ENCODE assay signal across 9 cellular contexts in the genomic region with DNA sequence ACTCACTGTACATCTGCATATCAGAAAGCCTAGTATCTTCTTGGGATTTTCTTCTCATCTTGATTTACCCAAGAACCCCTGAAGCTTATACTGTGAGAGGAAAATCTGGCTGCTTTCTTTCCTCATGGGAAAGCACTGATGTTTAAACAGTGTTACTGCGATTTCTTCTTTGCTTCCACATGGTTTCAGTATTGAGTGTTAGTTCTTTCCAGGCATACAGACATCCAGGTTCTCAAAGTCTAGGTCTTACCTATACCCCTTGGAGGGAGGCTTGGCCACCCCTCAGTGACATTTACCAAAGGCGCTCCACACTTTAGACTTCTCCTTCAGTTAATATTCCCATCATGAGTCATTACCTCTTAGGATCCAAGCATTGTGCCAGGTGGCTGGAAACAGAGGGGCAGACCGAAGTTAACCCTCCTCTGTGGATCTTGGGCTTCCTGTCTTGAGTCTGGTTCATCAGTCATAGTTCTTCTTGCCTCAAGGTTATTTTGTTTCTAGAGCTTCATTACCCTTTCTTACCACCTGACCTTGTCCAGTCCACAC.
DNase-seq lines count a peak whose midpoint lies in the region; ATAC-seq and TF ChIP-seq lines count a peak whose summit lies in the region.
"Had no signal": no experiment of that assay in that cellular context is flagged by ENCODE, and none has a peak within 500 bp of the region (broad histone marks: within the 10 kb centered on the region; RNA-seq: fewer than 3 reads in every experiment).

No MANE protein-coding gene starts in this region.

- DNase-seq in COLO829 (ENCODE audit: low spot score) (peak; percentile 40), GM20000 (ENCODE audit: low spot score) (peak; percentile 5), SK-MEL-5 (ENCODE audit: low read depth, low spot score) (peak; percentile 51), iris pigment epithelial cell (ENCODE audit: low read depth) (peak; percentile 4), DMS79 treated with DMSO at 0.1 percent for 48 hours (lab: John Stamatoyannopoulos, UW) (no peak)
- no peak for DNase-seq in effector CD8-positive, alpha-beta T cell (lab: John Stamatoyannopoulos, UW)
- no peak for DNase-seq in activated effector memory CD4-positive, alpha-beta T cell treated with anti-CD3 and anti-CD28 coated beads, Interleukin-2, amount 50 U/mL, for 16 hours
- DNase-seq: psoas muscle had no signal

- ATAC-seq in GM21423 (IDR thresholded peaks at IDR 0.05; ENCODE audit: unreplicated experiment), result no peak

- no peak for TF ChIP-seq CTCF in GM20000 (IDR thresholded peaks at IDR 0.05; ENCODE audit: extremely low read depth, missing control alignments)

- in situ Hi-C loops in SK-MEL-5 (cut with HindIII; ENCODE audit: low pct_unique_long_range_greater_than_20kb, low sequenced_read_pairs), result no loop called here

Comparison
In these comparisons a context has a peak if more than half of its experiments do, and no peak if none do; other contexts are left out.
1. DNase-seq: peak in COLO829 (single experiment), GM20000 (single experiment), SK-MEL-5 (single experiment) and iris pigment epithelial cell (single experiment); none in effector CD8-positive, alpha-beta T cell (single experiment), activated effector memory CD4-positive, alpha-beta T cell treated with anti-CD3 and anti-CD28 coated beads, Interleukin-2, amount 50 U/mL, for 16 hours (single experiment) and DMS79 treated with DMSO at 0.1 percent for 48 hours (single experiment).